Comparison of ENCODE assay signal across 12 cellular contexts in genomic region chr2:207131634-207132418, GRCh38. TPM values are rescaled to one million over a fixed set of nuclear protein-coding genes. Genes with fewer than 3 reads are reported as not detected.
A peak's percentile ranks its signal among the peaks of the same experiment; 100 is the strongest.
DNase-seq lines count a peak whose midpoint lies in the region; ATAC-seq and TF ChIP-seq lines count a peak whose summit lies in the region.
"Had no signal": no experiment of that assay in that cellular context is flagged by ENCODE, and none has a peak within 500 bp of the region (broad histone marks: within the 10 kb centered on the region; RNA-seq: fewer than 3 reads in every experiment).

No MANE protein-coding gene starts in this region.

- H3K4me1 ChIP-seq in left lung, result peaks cover 31 to 97% of the 10 kb centered on the region in 2 donors

- no peaks in the 10 kb centered on the region for H3K9me3 Mint-ChIP-seq in activated CD4-positive, alpha-beta T cell treated with anti-CD3 and anti-CD28 coated beads for 36 hours (ENCODE audit: low read depth)
- peaks cover 3% of the 10 kb centered on the region for H3K9me3 Mint-ChIP-seq in activated naive CD8-positive, alpha-beta T cell (ENCODE audit: low read depth)
- H3K9me3 Mint-ChIP-seq: T-helper 2 cell treated with Interferon-gamma antibody and Interleukin-4, amounts not matched to agents 5 μg/mL and 100 μg/mL, for 36 hours had no signal

- no peak for DNase-seq in activated CD4-positive, alpha-beta T cell treated with anti-CD3 and anti-CD28 coated beads for 36 hours
- no peak for DNase-seq in activated CD4-positive, alpha-beta T cell treated with anti-CD3 and anti-CD28 coated beads for 48 hours
- DNase-seq in left lung (no peak), substantia nigra (lab: John Stamatoyannopoulos, UW) (no peak), ureter (ENCODE audit: low spot score) (no peak), COLO829 (ENCODE audit: low spot score) (no peak)
- DNase-seq: ACHN, foreskin melanocyte, retina had no signal

- H3K36me3 Mint-ChIP-seq in activated CD4-positive, alpha-beta T cell treated with anti-CD3 and anti-CD28 coated beads for 36 hours (ENCODE audit: low read depth), result peaks cover 23% of the 10 kb centered on the region
- H3K36me3 Mint-ChIP-seq in activated naive CD8-positive, alpha-beta T cell, result peaks cover 27% of the 10 kb centered on the region

- no peak overlapping the region for H3K4me3 Mint-ChIP-seq in activated CD4-positive, alpha-beta T cell treated with anti-CD3 and anti-CD28 coated beads for 36 hours
- no peak overlapping the region for H3K4me3 Mint-ChIP-seq in activated naive CD8-positive, alpha-beta T cell
- H3K4me3 Mint-ChIP-seq: T-helper 2 cell treated with Interferon-gamma antibody and Interleukin-4, amounts not matched to agents 5 μg/mL and 100 μg/mL, for 36 hours had no signal

- H3K27ac ChIP-seq in left lung (peak overlapping the region; percentile 61 to 81), substantia nigra (ENCODE audit: low read depth, low read length, poor library complexity, severe bottlenecking) (peak overlapping the region; percentile 44)

- no peaks in the 10 kb centered on the region for H3K27me3 Mint-ChIP-seq in activated CD4-positive, alpha-beta T cell treated with anti-CD3 and anti-CD28 coated beads for 36 hours
- no peaks in the 10 kb centered on the region for H3K27me3 Mint-ChIP-seq in activated naive CD8-positive, alpha-beta T cell

- POLR2A ChIA-PET in activated CD4-positive, alpha-beta T cell treated with anti-CD3 and anti-CD28 coated beads for 36 hours (lab: Charles Lee), result interaction anchor here (0.7 to 1.0 kb wide), 2 partner anchors 11 to 12 kb away, joined by 3 read pairs; no protein-coding TSS in a partner anchor

- H3K27me3 ChIP-seq in left lung, result no peaks in the 10 kb centered on the region

- H3K27ac Mint-ChIP-seq in activated CD4-positive, alpha-beta T cell treated with anti-CD3 and anti-CD28 coated beads for 36 hours, result peak overlapping the region; percentile 32
- H3K27ac Mint-ChIP-seq in activated naive CD8-positive, alpha-beta T cell, result peak overlapping the region; percentile 68
- H3K27ac Mint-ChIP-seq: T-helper 2 cell treated with Interferon-gamma antibody and Interleukin-4, amounts not matched to agents 5 μg/mL and 100 μg/mL, for 36 hours had no signal

- H3K4me3 ChIP-seq in left lung, result no peak overlapping the region

- peaks cover 68% of the 10 kb centered on the region for H3K4me1 Mint-ChIP-seq in activated CD4-positive, alpha-beta T cell treated with anti-CD3 and anti-CD28 coated beads for 36 hours
- peaks cover 84% of the 10 kb centered on the region for H3K4me1 Mint-ChIP-seq in activated naive CD8-positive, alpha-beta T cell (ENCODE audit: low read depth)

- intact Hi-C loops in activated CD4-positive, alpha-beta T cell treated with anti-CD3 and anti-CD28 coated beads for 36 hours (cut with DNase I, micrococcal nuclease), result no loop called here
- intact Hi-C loops in left lung (cut with DNase I), result no loop called here

- CTCF ChIA-PET in activated CD4-positive, alpha-beta T cell treated with anti-CD3 and anti-CD28 coated beads for 36 hours (lab: Charles Lee), result interaction anchor here (0.6 to 2.4 kb wide), 4 partner anchors 10 to 573 kb away, joined by 3 to 7 read pairs (median 6); no protein-coding TSS in a partner anchor

- no peak for TF ChIP-seq CTCF in left lung (IDR thresholded peaks at IDR 0.05)

- no peaks in the 10 kb centered on the region for H3K36me3 ChIP-seq in left lung

- no peak for ATAC-seq in activated CD4-positive, alpha-beta T cell treated with anti-CD3 and anti-CD28 coated beads for 36 hours
- ATAC-seq in left lung (no peak), HG02970 (IDR thresholded peaks at IDR 0.05; ENCODE audit: low FRiP score, unreplicated experiment) (no peak)

- H3K9me3 ChIP-seq in left lung, result no peaks in the 10 kb centered on the region

RNA-seq across cellular contexts. Expression of gene KLF7, which starts 33.9 kb away (rescaled TPM):
- 10 to 100 TPM; 21.9 to 32.7 TPM for total RNA-seq in activated CD4-positive, alpha-beta T cell treated with anti-CD3 and anti-CD28 coated beads for 36 hours
- total RNA-seq in left lung (10 to 100 TPM; 31.0 to 41.8 TPM), ureter (54.7 TPM)
